Comparison of ENCODE assay signal across 26 cellular contexts in the genomic region with DNA sequence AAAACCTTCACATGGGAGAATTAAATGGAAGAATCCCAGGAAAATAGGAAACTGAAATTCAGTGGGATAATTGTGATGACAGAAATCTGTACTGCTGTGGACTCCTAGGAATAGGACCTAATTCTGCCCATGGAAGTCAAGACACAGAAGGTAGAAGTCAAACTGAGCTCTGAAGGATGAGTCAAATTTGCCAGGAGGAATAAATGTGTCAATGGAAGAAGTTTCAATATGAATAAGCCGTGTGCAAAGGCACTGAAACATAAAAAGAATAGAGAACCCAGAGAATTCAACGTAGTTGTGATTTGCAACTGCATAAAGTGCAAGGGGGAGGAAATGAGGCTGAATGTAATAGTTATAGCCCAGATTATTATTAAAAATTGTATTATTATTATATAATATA. TPM values are rescaled to one million over a fixed set of nuclear protein-coding genes. Genes with fewer than 3 reads are reported as not detected.
A peak's percentile ranks its signal among the peaks of the same experiment; 100 is the strongest.
DNase-seq lines count a peak whose midpoint lies in the region; ATAC-seq and TF ChIP-seq lines count a peak whose summit lies in the region.
"Had no signal": no experiment of that assay in that cellular context is flagged by ENCODE, and none has a peak within 500 bp of the region (broad histone marks: within the 10 kb centered on the region; RNA-seq: fewer than 3 reads in every experiment).

No MANE protein-coding gene starts in this region.

- no peak overlapping the region for H3K27ac ChIP-seq in gastroesophageal sphincter
- H3K27ac ChIP-seq: breast epithelium, esophagus muscularis mucosa, left lung, neutrophil, PC-9, psoas muscle had no signal

- 78 to 92% methylated on average over 1 to 2 of the region's 2 CpGs for WGBS in gastroesophageal sphincter (ENCODE audit: low coverage in 1 of 2), 2 donors

- CTCF ChIA-PET in activated CD4-positive, alpha-beta T cell treated with anti-CD3 and anti-CD28 coated beads, Interleukin-2, amount 10 ng/mL, durations not matched to agents 7 days and 5 days (lab: Charles Lee) = no interaction called here

- peak; percentile 73 for ATAC-seq in activated naive CD8-positive, alpha-beta T cell treated with anti-CD3 and anti-CD28 coated beads, Interleukin-2, amount 50 U/mL, for 24 hours
- peak; percentile 48 for ATAC-seq in GM21381 (IDR thresholded peaks at IDR 0.05; ENCODE audit: unreplicated experiment)
- ATAC-seq in HG03432 (IDR thresholded peaks at IDR 0.05; ENCODE audit: unreplicated experiment) = peak; percentile 47
- peak; percentile 48 for ATAC-seq in stimulated activated effector memory CD8-positive, alpha-beta T cell treated with anti-CD3 and anti-CD28 coated beads, Interleukin-12 subunit alpha, Interleukin-12 subunit beta, amount 100 ng/mL, for 72 hours
- ATAC-seq in gastroesophageal sphincter = no peak
- ATAC-seq: left lung, psoas muscle, T-cell had no signal

- H3K27me3 Mint-ChIP-seq in activated naive CD8-positive, alpha-beta T cell treated with anti-CD3 and anti-CD28 coated beads, Interleukin-2, amount 50 U/mL, for 24 hours = peaks cover 2% of the 10 kb centered on the region
- peaks cover 5% of the 10 kb centered on the region for H3K27me3 Mint-ChIP-seq in activated naive CD8-positive, alpha-beta T cell treated with anti-CD3 and anti-CD28 coated beads for 36 hours
- H3K27me3 Mint-ChIP-seq in activated CD4-positive, alpha-beta T cell treated with anti-CD3 and anti-CD28 coated beads, Interleukin-2, amount 10 ng/mL, durations not matched to agents 7 days and 5 days = no peaks in the 10 kb centered on the region
- H3K27me3 Mint-ChIP-seq: type B pancreatic cell had no signal

- peak overlapping the region; percentile 85 for H3K27ac Mint-ChIP-seq in activated naive CD8-positive, alpha-beta T cell treated with anti-CD3 and anti-CD28 coated beads, Interleukin-2, amount 50 U/mL, for 24 hours
- H3K27ac Mint-ChIP-seq in activated naive CD8-positive, alpha-beta T cell treated with anti-CD3 and anti-CD28 coated beads for 36 hours = no peak overlapping the region
- no peak overlapping the region for H3K27ac Mint-ChIP-seq in stimulated activated effector memory CD8-positive, alpha-beta T cell treated with anti-CD3 and anti-CD28 coated beads, Interleukin-12 subunit alpha, Interleukin-12 subunit beta, amount 100 ng/mL, for 72 hours
- H3K27ac Mint-ChIP-seq in activated CD4-positive, alpha-beta T cell treated with anti-CD3 and anti-CD28 coated beads, Interleukin-2, amount 10 ng/mL, durations not matched to agents 7 days and 5 days = no peak overlapping the region
- H3K27ac Mint-ChIP-seq: CD14-positive monocyte, T-cell, type B pancreatic cell had no signal

- peaks cover 8% of the 10 kb centered on the region for H3K4me1 Mint-ChIP-seq in activated naive CD8-positive, alpha-beta T cell treated with anti-CD3 and anti-CD28 coated beads, Interleukin-2, amount 50 U/mL, for 24 hours
- peaks cover 9% of the 10 kb centered on the region for H3K4me1 Mint-ChIP-seq in activated naive CD8-positive, alpha-beta T cell treated with anti-CD3 and anti-CD28 coated beads for 36 hours
- peaks cover 6% of the 10 kb centered on the region for H3K4me1 Mint-ChIP-seq in stimulated activated effector memory CD8-positive, alpha-beta T cell treated with anti-CD3 and anti-CD28 coated beads, Interleukin-12 subunit alpha, Interleukin-12 subunit beta, amount 100 ng/mL, for 72 hours
- H3K4me1 Mint-ChIP-seq in activated CD4-positive, alpha-beta T cell treated with anti-CD3 and anti-CD28 coated beads, Interleukin-2, amount 10 ng/mL, durations not matched to agents 7 days and 5 days = peaks cover 6% of the 10 kb centered on the region
- H3K4me1 Mint-ChIP-seq: CD14-positive monocyte, T-cell had no signal

- POLR2A ChIA-PET in activated CD4-positive, alpha-beta T cell treated with anti-CD3 and anti-CD28 coated beads, Interleukin-2, amount 10 ng/mL, durations not matched to agents 7 days and 5 days (lab: Charles Lee) = no interaction called here

- H3K4me3 ChIP-seq in gastroesophageal sphincter = no peak overlapping the region
- H3K4me3 ChIP-seq: breast epithelium, esophagus muscularis mucosa, left lung, PC-9, psoas muscle had no signal

- no peak for TF ChIP-seq CTCF in gastroesophageal sphincter (IDR thresholded peaks at IDR 0.05)

- no peak for TF ChIP-seq EP300 in gastroesophageal sphincter (IDR thresholded peaks at IDR 0.05)

- peaks cover 0 to 11% (median 6%) of the 10 kb centered on the region in 3 donors for H3K4me1 ChIP-seq in gastroesophageal sphincter
- H3K4me1 ChIP-seq: breast epithelium, left lung, psoas muscle had no signal

- no peak for DNase-seq in activated naive CD8-positive, alpha-beta T cell treated with anti-CD3 and anti-CD28 coated beads, Interleukin-2, amount 50 U/mL, for 24 hours
- DNase-seq in activated naive CD8-positive, alpha-beta T cell treated with anti-CD3 and anti-CD28 coated beads for 36 hours = no peak
- DNase-seq in stimulated activated effector memory CD8-positive, alpha-beta T cell treated with anti-CD3 and anti-CD28 coated beads, Interleukin-12 subunit alpha, Interleukin-12 subunit beta, amount 100 ng/mL, for 72 hours (ENCODE audit: low spot score in 2 of 2) = no peak
- no peak for DNase-seq in NCI-H2081 treated with DMSO at 0.1 percent for 48 hours (lab: John Stamatoyannopoulos, UW)
- no peak for DNase-seq in activated CD4-positive, alpha-beta T cell treated with anti-CD3 and anti-CD28 coated beads, Interleukin-2, amount 10 ng/mL, durations not matched to agents 7 days and 5 days
- DNase-seq: activated effector memory CD4-positive, alpha-beta T cell treated with anti-CD3 and anti-CD28 coated beads, Interleukin-2, amount 50 U/mL, for 16 hours; amygdala; foreskin melanocyte; Karpas-422; left lung; mesendoderm; NCI-H1694; NCI-H2171; NCI-H524; PC-9; psoas muscle; SHP77 treated with DMSO at 0.1 percent for 48 hours; T-cell had no signal

- no peaks in the 10 kb centered on the region for H3K9me3 ChIP-seq in gastroesophageal sphincter
- H3K9me3 ChIP-seq: breast epithelium, esophagus muscularis mucosa, left lung, neutrophil had no signal

- H3K4me3 Mint-ChIP-seq in activated naive CD8-positive, alpha-beta T cell treated with anti-CD3 and anti-CD28 coated beads, Interleukin-2, amount 50 U/mL, for 24 hours = peak overlapping the region; percentile 39
- no peak overlapping the region for H3K4me3 Mint-ChIP-seq in activated naive CD8-positive, alpha-beta T cell treated with anti-CD3 and anti-CD28 coated beads for 36 hours
- no peak overlapping the region for H3K4me3 Mint-ChIP-seq in stimulated activated effector memory CD8-positive, alpha-beta T cell treated with anti-CD3 and anti-CD28 coated beads, Interleukin-12 subunit alpha, Interleukin-12 subunit beta, amount 100 ng/mL, for 72 hours
- no peak overlapping the region for H3K4me3 Mint-ChIP-seq in activated CD4-positive, alpha-beta T cell treated with anti-CD3 and anti-CD28 coated beads, Interleukin-2, amount 10 ng/mL, durations not matched to agents 7 days and 5 days
- H3K4me3 Mint-ChIP-seq: CD14-positive monocyte, T-cell, type B pancreatic cell had no signal

- no peaks in the 10 kb centered on the region for H3K36me3 ChIP-seq in gastroesophageal sphincter
- H3K36me3 ChIP-seq: breast epithelium, esophagus muscularis mucosa, left lung, neutrophil had no signal

- H3K36me3 Mint-ChIP-seq in activated naive CD8-positive, alpha-beta T cell treated with anti-CD3 and anti-CD28 coated beads, Interleukin-2, amount 50 U/mL, for 24 hours (ENCODE audit: low read depth) = no peaks in the 10 kb centered on the region
- no peaks in the 10 kb centered on the region for H3K36me3 Mint-ChIP-seq in activated naive CD8-positive, alpha-beta T cell treated with anti-CD3 and anti-CD28 coated beads for 36 hours
- peaks cover 7% of the 10 kb centered on the region for H3K36me3 Mint-ChIP-seq in stimulated activated effector memory CD8-positive, alpha-beta T cell treated with anti-CD3 and anti-CD28 coated beads, Interleukin-12 subunit alpha, Interleukin-12 subunit beta, amount 100 ng/mL, for 72 hours
- H3K36me3 Mint-ChIP-seq in activated CD4-positive, alpha-beta T cell treated with anti-CD3 and anti-CD28 coated beads, Interleukin-2, amount 10 ng/mL, durations not matched to agents 7 days and 5 days (ENCODE audit: low read depth) = no peaks in the 10 kb centered on the region
- H3K36me3 Mint-ChIP-seq: CD14-positive monocyte, T-cell, type B pancreatic cell had no signal

- no peaks in the 10 kb centered on the region for H3K9me3 Mint-ChIP-seq in activated naive CD8-positive, alpha-beta T cell treated with anti-CD3 and anti-CD28 coated beads, Interleukin-2, amount 50 U/mL, for 24 hours
- no peaks in the 10 kb centered on the region for H3K9me3 Mint-ChIP-seq in activated naive CD8-positive, alpha-beta T cell treated with anti-CD3 and anti-CD28 coated beads for 36 hours
- H3K9me3 Mint-ChIP-seq in stimulated activated effector memory CD8-positive, alpha-beta T cell treated with anti-CD3 and anti-CD28 coated beads, Interleukin-12 subunit alpha, Interleukin-12 subunit beta, amount 100 ng/mL, for 72 hours = no peaks in the 10 kb centered on the region
- no peaks in the 10 kb centered on the region for H3K9me3 Mint-ChIP-seq in activated CD4-positive, alpha-beta T cell treated with anti-CD3 and anti-CD28 coated beads, Interleukin-2, amount 10 ng/mL, durations not matched to agents 7 days and 5 days
- H3K9me3 Mint-ChIP-seq: CD14-positive monocyte, T-cell, type B pancreatic cell had no signal

- H3K27me3 ChIP-seq in gastroesophageal sphincter = no peaks in the 10 kb centered on the region
- H3K27me3 ChIP-seq: breast epithelium, esophagus muscularis mucosa, left lung, neutrophil had no signal

- no peak for TF ChIP-seq POLR2A in gastroesophageal sphincter (IDR thresholded peaks at IDR 0.05)

RNA-seq across cellular contexts. Expression of a gene that starts 11.6 kb away (rescaled TPM):
- not detected for total RNA-seq in activated naive CD8-positive, alpha-beta T cell treated with anti-CD3 and anti-CD28 coated beads for 36 hours
- total RNA-seq in activated CD4-positive, alpha-beta T cell treated with anti-CD3 and anti-CD28 coated beads, Interleukin-2, amount 10 ng/mL, durations not matched to agents 7 days and 5 days = under 1 TPM in 1 of 2 experiments, not detected in 1; 0.46 TPM
- under 1 TPM in 2 of 4 donors, not detected in 2; 0.16 to 0.54 TPM for total RNA-seq in gastroesophageal sphincter
- total RNA-seq: esophagus muscularis mucosa, PC-9, T-cell had no signal

RNA-seq across cellular contexts. Expression of a gene that starts 26.1 kb away (rescaled TPM):
- not detected for total RNA-seq in activated naive CD8-positive, alpha-beta T cell treated with anti-CD3 and anti-CD28 coated beads for 36 hours
- under 1 TPM in 1 of 2 experiments, not detected in 1; 0.23 TPM for total RNA-seq in activated CD4-positive, alpha-beta T cell treated with anti-CD3 and anti-CD28 coated beads, Interleukin-2, amount 10 ng/mL, durations not matched to agents 7 days and 5 days
- 10 to 100 TPM in 1 of 4 donors, 1 to 10 TPM in 2, not detected in 1; 2.3 to 24.6 (median 7.8) TPM for total RNA-seq in gastroesophageal sphincter
- total RNA-seq: PC-9 had no signal

RNA-seq across cellular contexts. Expression of a gene that starts 48.1 kb away (rescaled TPM):
- total RNA-seq in activated naive CD8-positive, alpha-beta T cell treated with anti-CD3 and anti-CD28 coated beads for 36 hours = not detected
- total RNA-seq in activated CD4-positive, alpha-beta T cell treated with anti-CD3 and anti-CD28 coated beads, Interleukin-2, amount 10 ng/mL, durations not matched to agents 7 days and 5 days = not detected
- total RNA-seq in gastroesophageal sphincter = not detected
- total RNA-seq: breast epithelium, esophagus muscularis mucosa, left lung, PC-9, psoas muscle, T-cell had no signal

RNA-seq across cellular contexts. Expression of a gene that starts 48.1 kb away (rescaled TPM):
- total RNA-seq in activated naive CD8-positive, alpha-beta T cell treated with anti-CD3 and anti-CD28 coated beads for 36 hours = 10 to 100 TPM; 46.9 to 49.7 TPM
- total RNA-seq in activated CD4-positive, alpha-beta T cell treated with anti-CD3 and anti-CD28 coated beads, Interleukin-2, amount 10 ng/mL, durations not matched to agents 7 days and 5 days = 10 to 100 TPM; 38.1 to 40.2 TPM
- 10 to 100 TPM; 20.9 to 30.8 (median 24.0) TPM for total RNA-seq in gastroesophageal sphincter
